20 cellular contexts compared by ENCODE assay signal in genomic region chr9:114356792-114357191, GRCh38. TPM values are rescaled to one million over a fixed set of nuclear protein-coding genes. Genes with fewer than 3 reads are reported as not detected.
DNase-seq lines count a peak whose midpoint lies in the region; ATAC-seq and TF ChIP-seq lines count a peak whose summit lies in the region.
"Had no signal": no experiment of that assay in that cellular context is flagged by ENCODE, and none has a peak within 500 bp of the region (broad histone marks: within the 10 kb centered on the region; RNA-seq: fewer than 3 reads in every experiment).

No MANE protein-coding gene starts in this region.

- H3K36me3 Mint-ChIP-seq in activated CD4-positive, alpha-beta T cell treated with anti-CD3 and anti-CD28 coated beads, Interleukin-2, amount 10 ng/mL, durations not matched to agents 7 days and 5 days (ENCODE audit: low read depth) = peaks cover 79% of the 10 kb centered on the region
- peaks cover 38% of the 10 kb centered on the region for H3K36me3 Mint-ChIP-seq in chondrocyte (ENCODE audit: low read depth)

- no peak overlapping the region for H3K4me3 Mint-ChIP-seq in activated CD4-positive, alpha-beta T cell treated with anti-CD3 and anti-CD28 coated beads, Interleukin-2, amount 10 ng/mL, durations not matched to agents 7 days and 5 days
- no peak overlapping the region for H3K4me3 Mint-ChIP-seq in chondrocyte (ENCODE audit: unreplicated experiment)
- H3K4me3 Mint-ChIP-seq: HFFc6 had no signal

- H3K9me3 Mint-ChIP-seq in activated CD4-positive, alpha-beta T cell treated with anti-CD3 and anti-CD28 coated beads, Interleukin-2, amount 10 ng/mL, durations not matched to agents 7 days and 5 days = no peaks in the 10 kb centered on the region
- no peaks in the 10 kb centered on the region for H3K9me3 Mint-ChIP-seq in chondrocyte (ENCODE audit: low read depth)
- H3K9me3 Mint-ChIP-seq: HFFc6 had no signal

- TF ChIP-seq EP300 in Ishikawa (IDR thresholded peaks at IDR 0.05; ENCODE audit: borderline replicate concordance) = peak; percentile 57; the same call in 1 of the 2 replicates

- H3K27me3 Mint-ChIP-seq in activated CD4-positive, alpha-beta T cell treated with anti-CD3 and anti-CD28 coated beads, Interleukin-2, amount 10 ng/mL, durations not matched to agents 7 days and 5 days = no peaks in the 10 kb centered on the region
- no peaks in the 10 kb centered on the region for H3K27me3 Mint-ChIP-seq in chondrocyte (ENCODE audit: low read depth)
- H3K27me3 Mint-ChIP-seq: progenitor cell of endocrine pancreas had no signal

- no peak for TF ChIP-seq RAD21 in Ishikawa (IDR thresholded peaks at IDR 0.05; ENCODE audit: low read depth)

- intact Hi-C loops in posterior vena cava (cut with DNase I) = loop anchor here in 1 of 2 donors (5.0 kb wide), 1 partner anchor 549 kb away; no protein-coding TSS in a partner anchor

- POLR2A ChIA-PET in activated CD4-positive, alpha-beta T cell treated with anti-CD3 and anti-CD28 coated beads, Interleukin-2, amount 10 ng/mL, durations not matched to agents 7 days and 5 days (lab: Charles Lee) = no interaction called here

- no peak for TF ChIP-seq CTCF in chondrocyte (IDR thresholded peaks at IDR 0.05)

- H3K27ac Mint-ChIP-seq in activated CD4-positive, alpha-beta T cell treated with anti-CD3 and anti-CD28 coated beads, Interleukin-2, amount 10 ng/mL, durations not matched to agents 7 days and 5 days = peak overlapping the region; percentile 46
- peak overlapping the region; percentile 22 for H3K27ac Mint-ChIP-seq in chondrocyte (ENCODE audit: unreplicated experiment)
- H3K27ac Mint-ChIP-seq: HFFc6, progenitor cell of endocrine pancreas had no signal

- no peak for ATAC-seq in GM21786 (IDR thresholded peaks at IDR 0.05; ENCODE audit: unreplicated experiment)
- ATAC-seq: gastroesophageal sphincter had no signal

- CTCF ChIA-PET in activated CD4-positive, alpha-beta T cell treated with anti-CD3 and anti-CD28 coated beads, Interleukin-2, amount 10 ng/mL, durations not matched to agents 7 days and 5 days (lab: Charles Lee) = interaction anchor here (0.8 to 2.0 kb wide), 6 partner anchors 8 to 73 kb away, joined by 3 to 7 read pairs (median 3); no protein-coding TSS in a partner anchor

- H3K4me1 Mint-ChIP-seq in activated CD4-positive, alpha-beta T cell treated with anti-CD3 and anti-CD28 coated beads, Interleukin-2, amount 10 ng/mL, durations not matched to agents 7 days and 5 days = peaks cover 45% of the 10 kb centered on the region
- H3K4me1 Mint-ChIP-seq in chondrocyte (ENCODE audit: low read depth) = peaks cover 3% of the 10 kb centered on the region

- no peak for DNase-seq in activated CD4-positive, alpha-beta T cell treated with anti-CD3 and anti-CD28 coated beads, Interleukin-2, amount 10 ng/mL, durations not matched to agents 7 days and 5 days
- DNase-seq in activated CD4-positive, alpha-beta T cell treated with anti-CD3 and anti-CD28 coated beads, Interleukin-2, amount 50 U/mL, for 1 hour = no peak
- DNase-seq in chondrocyte (ENCODE audit: low spot score) = peak; percentile 58
- peak; percentile 68 for DNase-seq in posterior vena cava (ENCODE audit: low spot score)
- DNase-seq in T-helper 9 cell = no peak
- DNase-seq in NCI-H128 (lab: John Stamatoyannopoulos, UW; ENCODE audit: unreplicated experiment) = no peak
- DNase-seq: activated CD4-positive, alpha-beta T cell treated with anti-CD3 and anti-CD28 coated beads for 48 hours; brain microvascular endothelial cell; erythroblast; HFFc6; Karpas-422; NCI-H1105 treated with DMSO at 0.1 percent for 48 hours; NCI-H69; T1000 had no signal

TF ChIP-seq in Ishikawa, 13 proteins besides CTCF, POLR2A, EP300 and RAD21:
- peak; percentile 59 for TF ChIP-seq TEAD4 (IDR thresholded peaks at IDR 0.05)
- TF ChIP-seq, protein P1, sequence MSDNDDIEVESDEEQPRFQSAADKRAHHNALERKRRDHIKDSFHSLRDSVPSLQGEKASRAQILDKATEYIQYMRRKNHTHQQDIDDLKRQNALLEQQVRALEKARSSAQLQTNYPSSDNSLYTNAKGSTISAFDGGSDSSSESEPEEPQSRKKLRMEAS (IDR thresholded peaks at IDR 0.05) = no peak
- peak; percentile 89 for TF ChIP-seq NFIC (IDR thresholded peaks at IDR 0.05)
- TF ChIP-seq YY1 (IDR thresholded peaks at IDR 0.05; ENCODE audit: low read depth) = 0 out of 2 replicates have a peak, but pooled peaks have one; percentile 10
- no peak for TF ChIP-seq EGR1 (IDR thresholded peaks at IDR 0.05)
- TF ChIP-seq TCF12 (IDR thresholded peaks at IDR 0.05; ENCODE audit: low read depth) = peak; percentile 62

RNA-seq across cellular contexts. Expression of gene ORM2, which starts 27.1 kb away (rescaled TPM):
- total RNA-seq in activated CD4-positive, alpha-beta T cell treated with anti-CD3 and anti-CD28 coated beads, Interleukin-2, amount 10 ng/mL, durations not matched to agents 7 days and 5 days = not detected
- total RNA-seq in chondrocyte = not detected in 3 replicates
- not detected for total RNA-seq in posterior vena cava
- total RNA-seq: gastroesophageal sphincter, HFFc6, lower leg skin, ureter had no signal

RNA-seq across cellular contexts. Expression of gene AKNA, which starts 31.0 kb away (rescaled TPM):
- 100 to 1,000 TPM; 300 to 364 TPM for total RNA-seq in activated CD4-positive, alpha-beta T cell treated with anti-CD3 and anti-CD28 coated beads, Interleukin-2, amount 10 ng/mL, durations not matched to agents 7 days and 5 days
- total RNA-seq in chondrocyte = 19.1 to 43.1 TPM (median 43.0 TPM) in 3 replicates
- 10 to 100 TPM; 23.8 to 32.4 TPM for total RNA-seq in posterior vena cava

RNA-seq across cellular contexts. Expression of gene ORM1, which starts 33.9 kb away (rescaled TPM):
- not detected for total RNA-seq in activated CD4-positive, alpha-beta T cell treated with anti-CD3 and anti-CD28 coated beads, Interleukin-2, amount 10 ng/mL, durations not matched to agents 7 days and 5 days
- total RNA-seq in chondrocyte = not detected in 3 replicates
- 1 to 10 TPM in 1 of 2 donors, not detected in 1; 1.8 TPM for total RNA-seq in posterior vena cava
- total RNA-seq: HFFc6, lower leg skin had no signal

Comparison
In these comparisons a context has a peak if more than half of its experiments do, and no peak if none do; other contexts are left out.
1. DNase-seq: peak in chondrocyte (single experiment) and posterior vena cava (single experiment); none in activated CD4-positive, alpha-beta T cell treated with anti-CD3 and anti-CD28 coated beads, Interleukin-2, amount 10 ng/mL, durations not matched to agents 7 days and 5 days (single experiment), activated CD4-positive, alpha-beta T cell treated with anti-CD3 and anti-CD28 coated beads, Interleukin-2, amount 50 U/mL, for 1 hour (single experiment), T-helper 9 cell (single experiment) and NCI-H128 (single experiment).